8 cellular contexts compared by ENCODE assay signal in the genomic region with DNA sequence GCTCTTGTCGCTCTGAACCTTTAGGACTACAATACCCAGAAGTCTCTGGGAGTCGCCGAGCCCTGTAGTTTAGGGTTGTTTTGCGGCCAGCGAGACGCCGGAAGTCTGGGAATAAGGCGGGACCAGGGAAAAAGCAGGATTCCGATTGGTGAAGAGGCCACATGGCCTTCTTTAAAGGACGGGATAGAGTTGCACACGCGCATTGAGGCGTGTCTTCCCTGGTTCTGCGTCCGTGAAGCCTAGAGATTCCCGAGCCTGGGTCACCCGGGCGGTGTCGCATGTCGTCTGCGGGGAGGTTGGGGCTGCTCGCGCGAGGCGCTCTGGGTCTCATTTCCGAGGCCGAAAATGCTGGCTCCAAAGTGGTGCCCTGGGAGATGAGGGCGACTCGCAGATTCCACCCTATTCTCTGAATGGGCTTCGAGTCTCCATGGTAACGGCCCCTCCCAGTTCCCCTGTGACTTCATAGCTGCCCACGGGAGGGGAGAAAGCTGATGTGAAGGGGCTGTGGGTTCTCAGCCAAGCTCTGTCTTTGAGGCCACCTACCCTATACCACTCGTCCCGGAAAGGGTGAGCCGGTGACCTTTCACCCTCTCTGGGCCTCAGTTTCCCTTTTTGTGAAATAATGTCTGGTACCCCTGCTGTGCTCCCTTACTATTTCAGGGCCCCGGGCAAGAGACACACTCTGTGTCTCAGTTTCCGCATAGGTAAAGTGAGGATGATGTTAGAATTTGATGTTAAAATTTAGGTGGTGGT. TPM values are rescaled to one million over a fixed set of nuclear protein-coding genes. Genes with fewer than 3 reads are reported as not detected.
DNase-seq lines count a peak whose midpoint lies in the region; ATAC-seq and TF ChIP-seq lines count a peak whose summit lies in the region.

No MANE protein-coding gene starts in this region.

- POLR2A ChIA-PET in naive thymus-derived CD4-positive, alpha-beta T cell (lab: Charles Lee), result interaction anchor here (0.7 to 1.9 kb wide), 6 partner anchors 17 to 661 kb away, joined by 3 to 5 read pairs (median 4); partner anchors contain the start of genes U2AF2 and ZNF583

- H3K4me1 ChIP-seq in naive thymus-derived CD4-positive, alpha-beta T cell (ENCODE audit: control insufficient read depth in 2 of 2, insufficient read depth in 2 of 2, low read length in 2 of 2), result peaks cover 4 to 10% of the 10 kb centered on the region in 2 donors

- H3K27me3 ChIP-seq in naive thymus-derived CD4-positive, alpha-beta T cell (ENCODE audit: control insufficient read depth in 2 of 2, insufficient read depth in 2 of 2, low read length in 2 of 2), result no peaks in the 10 kb centered on the region

- DNase-seq in EH (ENCODE audit: low read depth), result peak; percentile 99
- peak; percentile 100 for DNase-seq in H4 (ENCODE audit: low spot score)
- peak; percentile 97 for DNase-seq in LNCaP clone FGC (ENCODE audit: low read depth)
- DNase-seq in RPMI8226, result peak; percentile 96
- peak; percentile 91 for DNase-seq in activated T-helper 2 cell treated with anti-CD3 and anti-CD28 coated beads, Interferon-gamma antibody, Interleukin-2, Interleukin-4, amounts not matched to agents 10 μg/mL and 5 μg/mL and 100 μg/mL, durations not matched to agents 14 hours and 24 hours and 36 hours (ENCODE audit: low spot score)
- peak; percentile 98 for DNase-seq in fibroblast of mammary gland (ENCODE audit: low read depth)
- DNase-seq in naive thymus-derived CD4-positive, alpha-beta T cell, result peak; percentile 72 to 97 (median 94)

- peak overlapping the region; percentile 85 for H3K4me3 ChIP-seq in LNCaP clone FGC (ENCODE audit: low read depth, low read length)
- H3K4me3 ChIP-seq in fibroblast of mammary gland (ENCODE audit: control insufficient read depth, low read depth, low read length), result peak overlapping the region; percentile 86
- peak overlapping the region; percentile 86 for H3K4me3 ChIP-seq in naive thymus-derived CD4-positive, alpha-beta T cell (ENCODE audit: low read length)

- no peaks in the 10 kb centered on the region for H3K9me3 ChIP-seq in naive thymus-derived CD4-positive, alpha-beta T cell (ENCODE audit: control insufficient read depth in 2 of 3, low read length in 3 of 3)

- CTCF ChIA-PET in naive thymus-derived CD4-positive, alpha-beta T cell (lab: Charles Lee), result interaction anchor here (1.0 to 1.4 kb wide), 3 partner anchors 36 to 251 kb away, joined by 3 read pairs; no protein-coding TSS in a partner anchor

- no peaks in the 10 kb centered on the region for H3K36me3 ChIP-seq in naive thymus-derived CD4-positive, alpha-beta T cell (ENCODE audit: control insufficient read depth in 2 of 3, insufficient read depth in 3 of 3, low read length in 3 of 3)

- peak overlapping the region; percentile 97 for H3K27ac ChIP-seq in naive thymus-derived CD4-positive, alpha-beta T cell (ENCODE audit: low read depth, low read length)

- intact Hi-C loops in activated T-helper 2 cell treated with anti-CD3 and anti-CD28 coated beads, Interferon-gamma antibody, Interleukin-2, Interleukin-4, amounts not matched to agents 10 μg/mL and 5 μg/mL and 100 μg/mL, durations not matched to agents 14 hours and 24 hours and 36 hours (cut with micrococcal nuclease), result loop anchor here (1.0 to 10.0 kb wide), 4 partner anchors 90 to 660 kb away; partner anchors contain the start of genes U2AF2, ZNF583 and ZNF787
- intact Hi-C loops in naive thymus-derived CD4-positive, alpha-beta T cell (cut with micrococcal nuclease), result loop anchor here (1.0 to 10.0 kb wide), 10 partner anchors 78 to 1840 kb away; partner anchors contain the start of genes ZNF582 (in 2 of the 2), U2AF2 (in 1 of the 2), ZNF329 (in 1 of the 2) and ZNF416 (in 1 of the 2)

- H3K27me3 Mint-ChIP-seq in activated T-helper 2 cell treated with anti-CD3 and anti-CD28 coated beads, Interferon-gamma antibody, Interleukin-2, Interleukin-4, amounts not matched to agents 10 μg/mL and 5 μg/mL and 100 μg/mL, durations not matched to agents 14 hours and 24 hours and 36 hours (ENCODE audit: low read depth), result no peaks in the 10 kb centered on the region
- H3K27me3 Mint-ChIP-seq in naive thymus-derived CD4-positive, alpha-beta T cell, result peaks cover 0 to 4% (median 0%) of the 10 kb centered on the region in 5 donors
- no peaks in the 10 kb centered on the region for H3K27me3 Mint-ChIP-seq in stimulated activated memory B cell treated with anti-CD40 and anti-IgM and Interleukin-4, amounts not matched to agents 10 μg/mL and 1 μg/mL and 100 μg/mL, for 72 hours

- H3K27ac Mint-ChIP-seq in activated T-helper 2 cell treated with anti-CD3 and anti-CD28 coated beads, Interferon-gamma antibody, Interleukin-2, Interleukin-4, amounts not matched to agents 10 μg/mL and 5 μg/mL and 100 μg/mL, durations not matched to agents 14 hours and 24 hours and 36 hours, result peak overlapping the region; percentile 99
- peak overlapping the region; percentile 95 to 100 (median 99) for H3K27ac Mint-ChIP-seq in naive thymus-derived CD4-positive, alpha-beta T cell
- peak overlapping the region; percentile 98 for H3K27ac Mint-ChIP-seq in stimulated activated memory B cell treated with anti-CD40 and anti-IgM and Interleukin-4, amounts not matched to agents 10 μg/mL and 1 μg/mL and 100 μg/mL, for 72 hours

- TF ChIP-seq CTCF in LNCaP clone FGC (IDR thresholded peaks at IDR 0.05; ENCODE audit: control insufficient read depth, extremely low read depth, insufficient read depth) (no peak), fibroblast of mammary gland (conservative IDR thresholded peaks at IDR 0.05; ENCODE audit: control insufficient read depth, insufficient read depth, low read depth, low read length) (no peak)

- peaks cover 4% of the 10 kb centered on the region for H3K9me3 Mint-ChIP-seq in activated T-helper 2 cell treated with anti-CD3 and anti-CD28 coated beads, Interferon-gamma antibody, Interleukin-2, Interleukin-4, amounts not matched to agents 10 μg/mL and 5 μg/mL and 100 μg/mL, durations not matched to agents 14 hours and 24 hours and 36 hours
- no peaks in the 10 kb centered on the region for H3K9me3 Mint-ChIP-seq in naive thymus-derived CD4-positive, alpha-beta T cell
- H3K9me3 Mint-ChIP-seq in stimulated activated memory B cell treated with anti-CD40 and anti-IgM and Interleukin-4, amounts not matched to agents 10 μg/mL and 1 μg/mL and 100 μg/mL, for 72 hours, result no peaks in the 10 kb centered on the region

- peak; percentile 88 for ATAC-seq in naive thymus-derived CD4-positive, alpha-beta T cell
- ATAC-seq in stimulated activated memory B cell treated with anti-CD40 and anti-IgM and Interleukin-4, amounts not matched to agents 10 μg/mL and 1 μg/mL and 100 μg/mL, for 72 hours, result peak; percentile 92

- H3K36me3 Mint-ChIP-seq in activated T-helper 2 cell treated with anti-CD3 and anti-CD28 coated beads, Interferon-gamma antibody, Interleukin-2, Interleukin-4, amounts not matched to agents 10 μg/mL and 5 μg/mL and 100 μg/mL, durations not matched to agents 14 hours and 24 hours and 36 hours (ENCODE audit: low read depth), result peaks cover 19% of the 10 kb centered on the region
- peaks cover 3 to 18% (median 11%) of the 10 kb centered on the region in 5 donors for H3K36me3 Mint-ChIP-seq in naive thymus-derived CD4-positive, alpha-beta T cell
- peaks cover 18% of the 10 kb centered on the region for H3K36me3 Mint-ChIP-seq in stimulated activated memory B cell treated with anti-CD40 and anti-IgM and Interleukin-4, amounts not matched to agents 10 μg/mL and 1 μg/mL and 100 μg/mL, for 72 hours

- H3K4me3 Mint-ChIP-seq in activated T-helper 2 cell treated with anti-CD3 and anti-CD28 coated beads, Interferon-gamma antibody, Interleukin-2, Interleukin-4, amounts not matched to agents 10 μg/mL and 5 μg/mL and 100 μg/mL, durations not matched to agents 14 hours and 24 hours and 36 hours (ENCODE audit: low read depth), result peak overlapping the region; percentile 93
- peak overlapping the region; percentile 79 to 100 (median 96) for H3K4me3 Mint-ChIP-seq in naive thymus-derived CD4-positive, alpha-beta T cell
- H3K4me3 Mint-ChIP-seq in stimulated activated memory B cell treated with anti-CD40 and anti-IgM and Interleukin-4, amounts not matched to agents 10 μg/mL and 1 μg/mL and 100 μg/mL, for 72 hours, result peak overlapping the region; percentile 94

- H3K4me1 Mint-ChIP-seq in activated T-helper 2 cell treated with anti-CD3 and anti-CD28 coated beads, Interferon-gamma antibody, Interleukin-2, Interleukin-4, amounts not matched to agents 10 μg/mL and 5 μg/mL and 100 μg/mL, durations not matched to agents 14 hours and 24 hours and 36 hours (ENCODE audit: low read depth), result peaks cover 14% of the 10 kb centered on the region
- H3K4me1 Mint-ChIP-seq in naive thymus-derived CD4-positive, alpha-beta T cell, result peaks cover 12 to 41% (median 25%) of the 10 kb centered on the region in 7 donors
- H3K4me1 Mint-ChIP-seq in stimulated activated memory B cell treated with anti-CD40 and anti-IgM and Interleukin-4, amounts not matched to agents 10 μg/mL and 1 μg/mL and 100 μg/mL, for 72 hours, result peaks cover 20% of the 10 kb centered on the region

RNA-seq across cellular contexts. Expression of gene ZSCAN5A, which starts 0.6 kb away (rescaled TPM):
- 7.0 and 12.7 TPM in 2 replicates for total RNA-seq in H4 (2014; rRNA removed; shearing (Covaris generic))
- total RNA-seq in activated T-helper 2 cell treated with anti-CD3 and anti-CD28 coated beads, Interferon-gamma antibody, Interleukin-2, Interleukin-4, amounts not matched to agents 10 μg/mL and 5 μg/mL and 100 μg/mL, durations not matched to agents 14 hours and 24 hours and 36 hours, result 9.1 and 10.3 TPM in 2 replicates
- 10 to 100 TPM in 4 of 5 experiments, 1 to 10 TPM in 1; 8.0 to 15.4 (median 11.8) TPM for total RNA-seq in naive thymus-derived CD4-positive, alpha-beta T cell
- 1 to 10 TPM; 6.7 to 7.6 TPM for polyA plus RNA-seq in naive thymus-derived CD4-positive, alpha-beta T cell

RNA-seq across cellular contexts. Expression of gene EDDM13, which starts 42.7 kb away (rescaled TPM):
- total RNA-seq in H4 (2014; rRNA removed; shearing (Covaris generic)), result not detected in 2 replicates
- total RNA-seq in activated T-helper 2 cell treated with anti-CD3 and anti-CD28 coated beads, Interferon-gamma antibody, Interleukin-2, Interleukin-4, amounts not matched to agents 10 μg/mL and 5 μg/mL and 100 μg/mL, durations not matched to agents 14 hours and 24 hours and 36 hours, result 1.7 and 2.2 TPM in 2 replicates
- 1 to 10 TPM in 1 of 5 experiments, not detected in 4; 3.0 TPM for total RNA-seq in naive thymus-derived CD4-positive, alpha-beta T cell
- 1 to 10 TPM in 1 of 2 donors, not detected in 1; 1.3 TPM for polyA plus RNA-seq in naive thymus-derived CD4-positive, alpha-beta T cell

Comparison
In these comparisons a context has a peak if more than half of its experiments do, and no peak if none do; other contexts are left out.
1. Peak in every context shown above with its lines: DNase-seq, ATAC-seq, H3K4me3 ChIP-seq and H3K27ac ChIP-seq.